Comparison of ENCODE assay signal across 7 cellular contexts in the genomic region with DNA sequence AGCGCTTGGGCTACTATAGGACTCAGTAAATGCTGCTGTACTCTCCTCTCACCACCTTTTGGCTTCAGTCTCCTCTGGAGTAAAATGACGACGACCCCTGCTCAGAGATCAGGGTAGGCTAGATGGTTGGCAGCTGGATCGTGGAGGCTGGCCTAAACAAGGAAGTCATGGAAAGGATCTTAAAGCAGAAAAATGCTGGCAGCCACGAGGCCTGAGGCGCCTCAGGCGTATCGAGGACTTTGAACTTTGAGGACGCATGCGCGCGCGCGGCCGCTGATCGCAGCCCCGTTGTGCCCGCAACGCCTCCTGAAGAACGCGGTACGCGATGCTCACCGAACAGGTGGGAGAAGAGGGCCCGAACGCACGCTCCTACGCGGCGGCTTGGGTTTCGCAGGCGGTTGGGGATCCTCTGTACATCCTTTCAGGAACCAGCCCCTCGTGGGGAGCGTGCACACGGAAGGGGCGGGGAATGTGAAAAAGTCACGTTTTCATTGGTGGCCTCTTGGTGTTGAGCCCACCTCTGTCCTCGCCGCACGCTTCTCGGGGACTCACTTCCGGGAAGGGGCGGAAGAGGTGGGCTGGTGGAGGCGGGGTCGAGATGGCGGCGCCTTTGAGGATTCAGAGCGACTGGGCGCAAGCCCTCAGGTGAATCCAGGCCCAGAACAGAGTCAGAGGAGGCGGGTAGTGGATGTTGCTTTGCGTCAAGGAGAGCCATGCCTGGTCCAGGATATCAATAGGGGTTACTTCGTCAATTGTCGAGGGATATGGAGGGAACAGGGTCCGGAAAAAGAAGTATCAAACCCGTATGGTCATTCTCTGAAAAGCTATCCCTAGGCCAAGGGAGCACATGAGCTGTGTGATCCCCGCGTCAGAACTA. TPM values are rescaled to one million over a fixed set of nuclear protein-coding genes. Genes with fewer than 3 reads are reported as not detected.
A peak's percentile ranks its signal among the peaks of the same experiment; 100 is the strongest.
DNase-seq lines count a peak whose midpoint lies in the region; ATAC-seq and TF ChIP-seq lines count a peak whose summit lies in the region.

A gene (minus strand): TSS at position 423 of the 877 bp plus-strand sequence. CDS start 3,468 bp downstream, outside the sequence.
A gene with protein sequence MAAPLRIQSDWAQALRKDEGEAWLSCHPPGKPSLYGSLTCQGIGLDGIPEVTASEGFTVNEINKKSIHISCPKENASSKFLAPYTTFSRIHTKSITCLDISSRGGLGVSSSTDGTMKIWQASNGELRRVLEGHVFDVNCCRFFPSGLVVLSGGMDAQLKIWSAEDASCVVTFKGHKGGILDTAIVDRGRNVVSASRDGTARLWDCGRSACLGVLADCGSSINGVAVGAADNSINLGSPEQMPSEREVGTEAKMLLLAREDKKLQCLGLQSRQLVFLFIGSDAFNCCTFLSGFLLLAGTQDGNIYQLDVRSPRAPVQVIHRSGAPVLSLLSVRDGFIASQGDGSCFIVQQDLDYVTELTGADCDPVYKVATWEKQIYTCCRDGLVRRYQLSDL (plus strand): TSS at position 576 of the 877 bp plus-strand sequence. CDS start 23 bp downstream, at position 599.

- H3K4me2 ChIP-seq in hepatocyte, result peak within 1 kb of the TSS; percentile 79

- 2% methylated on average over 56 of the region's 57 CpGs for WGBS in hepatocyte (ENCODE audit: low lambda C conversion rate, missing lambda C conversion rate)

- H4K20me1 ChIP-seq in hepatocyte (ENCODE audit: insufficient read depth, poor library complexity, severe bottlenecking), result no peaks in the 10 kb centered on the region

- H3K36me3 ChIP-seq in hepatocyte (replicated peaks; ENCODE audit: insufficient read depth, low read depth), result no peaks in the 10 kb centered on the region

- peak within 1 kb of the TSS; percentile 69 for H2AFZ ChIP-seq in hepatocyte

- H3K79me2 ChIP-seq in hepatocyte, result peaks cover 40% of the 10 kb centered on the region

- peak within 1 kb of the TSS; percentile 96 for H3K27ac ChIP-seq in hepatocyte

- no peaks in the 10 kb centered on the region for H3K9me2 ChIP-seq in hepatocyte (replicated peaks; ENCODE audit: insufficient read depth)

- DNase-seq in NCI-H2081 (lab: John Stamatoyannopoulos, UW) (peak; percentile 97 to 98), T1000 (lab: John Stamatoyannopoulos, UW) (peak; percentile 90), astrocyte of the hippocampus (ENCODE audit: low read depth, low spot score) (peak; percentile 97), hepatocyte (ENCODE audit: low spot score) (peak; percentile 98), retina (peak; percentile 97)

- H3K27me3 ChIP-seq in hepatocyte, result no peaks in the 10 kb centered on the region

- H3K4me1 ChIP-seq in hepatocyte (ENCODE audit: insufficient read depth), result peaks cover 15% of the 10 kb centered on the region

- peak within 1 kb of the TSS; percentile 46 for H3K4me3 ChIP-seq in hepatocyte

- TF ChIP-seq CTCF in hepatocyte (IDR thresholded peaks at IDR 0.05; ENCODE audit: poor library complexity), result no peak

- no peaks in the 10 kb centered on the region for H3K9me3 ChIP-seq in hepatocyte (ENCODE audit: low read depth)

- ATAC-seq in GM18508 (IDR thresholded peaks at IDR 0.05; ENCODE audit: insufficient read depth, unreplicated experiment) (peak; percentile 89), HG03025 (IDR thresholded peaks at IDR 0.05; ENCODE audit: low FRiP score, unreplicated experiment) (peak; percentile 89)

RNA-seq across cellular contexts. Expression of the first gene that starts in this region (rescaled TPM):
- 89.3 and 99.4 TPM in 2 replicates for total RNA-seq in hepatocyte
- polyA plus RNA-seq in hepatocyte, result 103 and 125 TPM in 2 replicates

RNA-seq across cellular contexts. Expression of the second gene that starts in this region (rescaled TPM):
- total RNA-seq in hepatocyte, result 10.5 and 16.0 TPM in 2 replicates
- polyA plus RNA-seq in hepatocyte, result 31.0 TPM in 2 replicates

Comparison
In these comparisons a context has a peak if more than half of its experiments do, and no peak if none do; other contexts are left out.
1. Peak in every context shown above with its lines: DNase-seq, ATAC-seq, H3K4me3 ChIP-seq and H3K27ac ChIP-seq.